Comparison of ENCODE assay signal across 1 cellular context in the genomic region with DNA sequence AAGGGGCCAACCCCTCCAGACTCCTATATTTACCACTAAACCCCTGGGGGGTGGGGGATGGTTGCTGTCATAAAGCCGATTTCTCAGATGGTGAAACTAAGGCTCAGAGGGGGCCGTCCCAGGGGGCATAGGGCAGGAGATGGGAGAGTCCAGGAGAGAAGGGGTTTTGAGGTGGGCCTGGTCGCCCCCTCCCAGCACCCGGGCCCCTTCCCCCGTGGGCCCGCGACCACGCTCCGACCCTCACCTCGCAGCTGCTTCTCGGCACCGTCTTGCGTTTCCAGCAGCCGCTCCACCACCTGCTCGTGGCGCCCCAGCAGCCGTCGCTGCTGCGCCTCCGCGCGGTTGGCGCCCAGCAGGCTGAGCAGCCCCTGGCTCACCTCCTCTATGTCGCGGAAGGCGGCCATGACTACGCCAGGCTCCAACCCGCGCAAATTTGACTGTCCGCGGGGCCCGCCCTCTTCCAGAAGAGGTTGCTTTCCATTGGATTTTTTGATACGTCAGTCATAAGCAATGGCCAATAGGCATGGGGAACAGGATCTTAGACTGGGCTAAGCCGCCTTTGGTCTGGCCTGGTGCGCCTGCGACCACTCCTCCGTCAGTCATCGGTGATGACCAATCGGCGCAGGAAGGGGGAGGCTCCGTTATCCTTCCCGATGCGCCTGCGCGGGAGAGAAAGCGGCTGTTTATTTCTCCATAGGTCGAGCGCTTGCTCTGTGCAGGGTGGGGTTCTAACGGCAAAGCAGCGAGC.
TF ChIP-seq lines count a peak whose summit lies in the region.

A gene with protein sequence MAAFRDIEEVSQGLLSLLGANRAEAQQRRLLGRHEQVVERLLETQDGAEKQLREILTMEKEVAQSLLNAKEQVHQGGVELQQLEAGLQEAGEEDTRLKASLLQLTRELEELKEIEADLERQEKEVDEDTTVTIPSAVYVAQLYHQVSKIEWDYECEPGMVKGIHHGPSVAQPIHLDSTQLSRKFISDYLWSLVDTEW (minus strand): TSS at position 410 of the 748 bp plus-strand sequence. CDS start 6 bp downstream, at position 404.

TF ChIP-seq in HepG2, 621 proteins besides CTCF, POLR2A, EP300 and RAD21 (continued from another document and continues in another):
- peak; percentile 67; the same call in 1 of the 2 replicates for TF ChIP-seq RXRA (CRISPR knock-in tag; IDR thresholded peaks at IDR 0.05)
- TF ChIP-seq, protein P1, sequence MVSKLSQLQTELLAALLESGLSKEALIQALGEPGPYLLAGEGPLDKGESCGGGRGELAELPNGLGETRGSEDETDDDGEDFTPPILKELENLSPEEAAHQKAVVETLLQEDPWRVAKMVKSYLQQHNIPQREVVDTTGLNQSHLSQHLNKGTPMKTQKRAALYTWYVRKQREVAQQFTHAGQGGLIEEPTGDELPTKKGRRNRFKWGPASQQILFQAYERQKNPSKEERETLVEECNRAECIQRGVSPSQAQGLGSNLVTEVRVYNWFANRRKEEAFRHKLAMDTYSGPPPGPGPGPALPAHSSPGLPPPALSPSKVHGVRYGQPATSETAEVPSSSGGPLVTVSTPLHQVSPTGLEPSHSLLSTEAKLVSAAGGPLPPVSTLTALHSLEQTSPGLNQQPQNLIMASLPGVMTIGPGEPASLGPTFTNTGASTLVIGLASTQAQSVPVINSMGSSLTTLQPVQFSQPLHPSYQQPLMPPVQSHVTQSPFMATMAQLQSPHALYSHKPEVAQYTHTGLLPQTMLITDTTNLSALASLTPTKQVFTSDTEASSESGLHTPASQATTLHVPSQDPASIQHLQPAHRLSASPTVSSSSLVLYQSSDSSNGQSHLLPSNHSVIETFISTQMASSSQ (IDR thresholded peaks at IDR 0.05; ENCODE audit: low read depth), result no peak
- TF ChIP-seq, protein P1 (CRISPR knock-in tag; IDR thresholded peaks at IDR 0.05; ENCODE audit: borderline replicate concordance), result no peak
- TF ChIP-seq, protein P2, sequence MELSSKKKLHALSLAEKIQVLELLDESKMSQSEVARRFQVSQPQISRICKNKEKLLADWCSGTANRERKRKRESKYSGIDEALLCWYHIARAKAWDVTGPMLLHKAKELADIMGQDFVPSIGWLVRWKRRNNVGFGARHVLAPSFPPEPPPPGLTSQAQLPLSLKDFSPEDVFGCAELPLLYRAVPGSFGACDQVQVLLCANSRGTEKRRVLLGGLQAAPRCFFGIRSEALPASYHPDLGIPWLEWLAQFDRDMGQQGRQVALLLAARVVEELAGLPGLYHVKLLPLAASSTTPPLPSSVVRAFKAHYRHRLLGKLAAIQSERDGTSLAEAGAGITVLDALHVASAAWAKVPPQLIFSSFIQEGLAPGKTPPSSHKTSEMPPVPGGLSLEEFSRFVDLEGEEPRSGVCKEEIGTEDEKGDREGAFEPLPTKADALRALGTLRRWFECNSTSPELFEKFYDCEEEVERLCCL (CRISPR knock-in tag; IDR thresholded peaks at IDR 0.05; ENCODE audit: borderline replicate concordance), result no peak
- 0 out of 2 replicates have a peak, but pooled peaks have one; percentile 27 for TF ChIP-seq ZNF367 (CRISPR knock-in tag; IDR thresholded peaks at IDR 0.05; ENCODE audit: borderline replicate concordance)
- peak; percentile 98; the same call in 2 of the 3 replicates for TF ChIP-seq MXI1 (IDR thresholded peaks at IDR 0.05; ENCODE audit: borderline replicate concordance, low read depth, low read length)
- TF ChIP-seq ZNF331 (CRISPR knock-in tag; IDR thresholded peaks at IDR 0.05), result peak; percentile 57
- TF ChIP-seq, protein P3, sequence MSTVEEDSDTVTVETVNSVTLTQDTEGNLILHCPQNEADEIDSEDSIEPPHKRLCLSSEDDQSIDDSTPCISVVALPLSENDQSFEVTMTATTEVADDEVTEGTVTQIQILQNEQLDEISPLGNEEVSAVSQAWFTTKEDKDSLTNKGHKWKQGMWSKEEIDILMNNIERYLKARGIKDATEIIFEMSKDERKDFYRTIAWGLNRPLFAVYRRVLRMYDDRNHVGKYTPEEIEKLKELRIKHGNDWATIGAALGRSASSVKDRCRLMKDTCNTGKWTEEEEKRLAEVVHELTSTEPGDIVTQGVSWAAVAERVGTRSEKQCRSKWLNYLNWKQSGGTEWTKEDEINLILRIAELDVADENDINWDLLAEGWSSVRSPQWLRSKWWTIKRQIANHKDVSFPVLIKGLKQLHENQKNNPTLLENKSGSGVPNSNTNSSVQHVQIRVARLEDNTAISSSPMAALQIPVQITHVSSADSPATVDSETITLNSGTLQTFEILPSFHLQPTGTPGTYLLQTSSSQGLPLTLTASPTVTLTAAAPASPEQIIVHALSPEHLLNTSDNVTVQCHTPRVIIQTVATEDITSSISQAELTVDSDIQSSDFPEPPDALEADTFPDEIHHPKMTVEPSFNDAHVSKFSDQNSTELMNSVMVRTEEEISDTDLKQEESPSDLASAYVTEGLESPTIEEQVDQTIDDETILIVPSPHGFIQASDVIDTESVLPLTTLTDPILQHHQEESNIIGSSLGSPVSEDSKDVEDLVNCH (CRISPR knock-in tag; IDR thresholded peaks at IDR 0.05), result no peak
- TF ChIP-seq ZNF263 (CRISPR knock-in tag; IDR thresholded peaks at IDR 0.05), result no peak
- no peak for TF ChIP-seq ATRX (CRISPR knock-in tag; IDR thresholded peaks at IDR 0.05; ENCODE audit: borderline replicate concordance)
- TF ChIP-seq ZSCAN20 (CRISPR knock-in tag; IDR thresholded peaks at IDR 0.05; ENCODE audit: borderline replicate concordance), result no peak
- TF ChIP-seq, protein P4, sequence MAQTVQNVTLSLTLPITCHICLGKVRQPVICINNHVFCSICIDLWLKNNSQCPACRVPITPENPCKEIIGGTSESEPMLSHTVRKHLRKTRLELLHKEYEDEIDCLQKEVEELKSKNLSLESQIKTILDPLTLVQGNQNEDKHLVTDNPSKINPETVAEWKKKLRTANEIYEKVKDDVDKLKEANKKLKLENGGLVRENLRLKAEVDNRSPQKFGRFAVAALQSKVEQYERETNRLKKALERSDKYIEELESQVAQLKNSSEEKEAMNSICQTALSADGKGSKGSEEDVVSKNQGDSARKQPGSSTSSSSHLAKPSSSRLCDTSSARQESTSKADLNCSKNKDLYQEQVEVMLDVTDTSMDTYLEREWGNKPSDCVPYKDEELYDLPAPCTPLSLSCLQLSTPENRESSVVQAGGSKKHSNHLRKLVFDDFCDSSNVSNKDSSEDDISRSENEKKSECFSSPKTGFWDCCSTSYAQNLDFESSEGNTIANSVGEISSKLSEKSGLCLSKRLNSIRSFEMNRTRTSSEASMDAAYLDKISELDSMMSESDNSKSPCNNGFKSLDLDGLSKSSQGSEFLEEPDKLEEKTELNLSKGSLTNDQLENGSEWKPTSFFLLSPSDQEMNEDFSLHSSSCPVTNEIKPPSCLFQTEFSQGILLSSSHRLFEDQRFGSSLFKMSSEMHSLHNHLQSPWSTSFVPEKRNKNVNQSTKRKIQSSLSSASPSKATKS (CRISPR knock-in tag; IDR thresholded peaks at IDR 0.05), result no peak
- TF ChIP-seq, protein P5, sequence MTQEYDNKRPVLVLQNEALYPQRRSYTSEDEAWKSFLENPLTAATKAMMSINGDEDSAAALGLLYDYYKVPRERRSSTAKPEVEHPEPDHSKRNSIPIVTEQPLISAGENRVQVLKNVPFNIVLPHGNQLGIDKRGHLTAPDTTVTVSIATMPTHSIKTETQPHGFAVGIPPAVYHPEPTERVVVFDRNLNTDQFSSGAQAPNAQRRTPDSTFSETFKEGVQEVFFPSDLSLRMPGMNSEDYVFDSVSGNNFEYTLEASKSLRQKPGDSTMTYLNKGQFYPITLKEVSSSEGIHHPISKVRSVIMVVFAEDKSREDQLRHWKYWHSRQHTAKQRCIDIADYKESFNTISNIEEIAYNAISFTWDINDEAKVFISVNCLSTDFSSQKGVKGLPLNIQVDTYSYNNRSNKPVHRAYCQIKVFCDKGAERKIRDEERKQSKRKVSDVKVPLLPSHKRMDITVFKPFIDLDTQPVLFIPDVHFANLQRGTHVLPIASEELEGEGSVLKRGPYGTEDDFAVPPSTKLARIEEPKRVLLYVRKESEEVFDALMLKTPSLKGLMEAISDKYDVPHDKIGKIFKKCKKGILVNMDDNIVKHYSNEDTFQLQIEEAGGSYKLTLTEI (CRISPR knock-in tag; conservative IDR thresholded peaks at IDR 0.05), result no peak
- TF ChIP-seq NFATC3 (CRISPR knock-in tag; IDR thresholded peaks at IDR 0.05), result no peak
- TF ChIP-seq EHMT2 (IDR thresholded peaks at IDR 0.05; ENCODE audit: borderline replicate concordance, low read depth, low read length), result no peak
- TF ChIP-seq KDM2A (CRISPR knock-in tag; IDR thresholded peaks at IDR 0.05; ENCODE audit: borderline replicate concordance, low read depth), result peak; percentile 77; the same call in 1 of the 2 replicates
- TF ChIP-seq, protein P6, sequence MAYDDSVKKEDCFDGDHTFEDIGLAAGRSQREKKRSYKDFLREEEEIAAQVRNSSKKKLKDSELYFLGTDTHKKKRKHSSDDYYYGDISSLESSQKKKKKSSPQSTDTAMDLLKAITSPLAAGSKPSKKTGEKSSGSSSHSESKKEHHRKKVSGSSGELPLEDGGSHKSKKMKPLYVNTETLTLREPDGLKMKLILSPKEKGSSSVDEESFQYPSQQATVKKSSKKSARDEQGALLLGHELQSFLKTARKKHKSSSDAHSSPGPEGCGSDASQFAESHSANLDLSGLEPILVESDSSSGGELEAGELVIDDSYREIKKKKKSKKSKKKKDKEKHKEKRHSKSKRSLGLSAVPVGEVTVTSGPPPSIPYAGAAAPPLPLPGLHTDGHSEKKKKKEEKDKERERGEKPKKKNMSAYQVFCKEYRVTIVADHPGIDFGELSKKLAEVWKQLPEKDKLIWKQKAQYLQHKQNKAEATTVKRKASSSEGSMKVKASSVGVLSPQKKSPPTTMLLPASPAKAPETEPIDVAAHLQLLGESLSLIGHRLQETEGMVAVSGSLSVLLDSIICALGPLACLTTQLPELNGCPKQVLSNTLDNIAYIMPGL (CRISPR knock-in tag; IDR thresholded peaks at IDR 0.05; ENCODE audit: borderline replicate concordance in 1 of 2, low read depth in 1 of 2), result peak in 1 of 2 experiments; percentile 60; a peak in 2 of 4 replicates
- no peak for TF ChIP-seq ARNT (IDR thresholded peaks at IDR 0.05)
- no peak for TF ChIP-seq SSRP1 (CRISPR knock-in tag; IDR thresholded peaks at IDR 0.05)
- TF ChIP-seq ZNF607 (CRISPR knock-in tag; IDR thresholded peaks at IDR 0.05; ENCODE audit: borderline replicate concordance), result no peak
- TF ChIP-seq, protein P7, sequence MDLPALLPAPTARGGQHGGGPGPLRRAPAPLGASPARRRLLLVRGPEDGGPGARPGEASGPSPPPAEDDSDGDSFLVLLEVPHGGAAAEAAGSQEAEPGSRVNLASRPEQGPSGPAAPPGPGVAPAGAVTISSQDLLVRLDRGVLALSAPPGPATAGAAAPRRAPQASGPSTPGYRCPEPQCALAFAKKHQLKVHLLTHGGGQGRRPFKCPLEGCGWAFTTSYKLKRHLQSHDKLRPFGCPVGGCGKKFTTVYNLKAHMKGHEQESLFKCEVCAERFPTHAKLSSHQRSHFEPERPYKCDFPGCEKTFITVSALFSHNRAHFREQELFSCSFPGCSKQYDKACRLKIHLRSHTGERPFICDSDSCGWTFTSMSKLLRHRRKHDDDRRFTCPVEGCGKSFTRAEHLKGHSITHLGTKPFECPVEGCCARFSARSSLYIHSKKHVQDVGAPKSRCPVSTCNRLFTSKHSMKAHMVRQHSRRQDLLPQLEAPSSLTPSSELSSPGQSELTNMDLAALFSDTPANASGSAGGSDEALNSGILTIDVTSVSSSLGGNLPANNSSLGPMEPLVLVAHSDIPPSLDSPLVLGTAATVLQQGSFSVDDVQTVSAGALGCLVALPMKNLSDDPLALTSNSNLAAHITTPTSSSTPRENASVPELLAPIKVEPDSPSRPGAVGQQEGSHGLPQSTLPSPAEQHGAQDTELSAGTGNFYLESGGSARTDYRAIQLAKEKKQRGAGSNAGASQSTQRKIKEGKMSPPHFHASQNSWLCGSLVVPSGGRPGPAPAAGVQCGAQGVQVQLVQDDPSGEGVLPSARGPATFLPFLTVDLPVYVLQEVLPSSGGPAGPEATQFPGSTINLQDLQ (CRISPR knock-in tag; IDR thresholded peaks at IDR 0.05), result no peak
- peak; percentile 94 for TF ChIP-seq ATF7-NPFF (CRISPR knock-in tag; IDR thresholded peaks at IDR 0.05; ENCODE audit: low read depth)
- no peak; the same call in 1 of the 2 replicates for TF ChIP-seq HDAC2 (CRISPR knock-in tag; IDR thresholded peaks at IDR 0.05)
- TF ChIP-seq, protein P8, sequence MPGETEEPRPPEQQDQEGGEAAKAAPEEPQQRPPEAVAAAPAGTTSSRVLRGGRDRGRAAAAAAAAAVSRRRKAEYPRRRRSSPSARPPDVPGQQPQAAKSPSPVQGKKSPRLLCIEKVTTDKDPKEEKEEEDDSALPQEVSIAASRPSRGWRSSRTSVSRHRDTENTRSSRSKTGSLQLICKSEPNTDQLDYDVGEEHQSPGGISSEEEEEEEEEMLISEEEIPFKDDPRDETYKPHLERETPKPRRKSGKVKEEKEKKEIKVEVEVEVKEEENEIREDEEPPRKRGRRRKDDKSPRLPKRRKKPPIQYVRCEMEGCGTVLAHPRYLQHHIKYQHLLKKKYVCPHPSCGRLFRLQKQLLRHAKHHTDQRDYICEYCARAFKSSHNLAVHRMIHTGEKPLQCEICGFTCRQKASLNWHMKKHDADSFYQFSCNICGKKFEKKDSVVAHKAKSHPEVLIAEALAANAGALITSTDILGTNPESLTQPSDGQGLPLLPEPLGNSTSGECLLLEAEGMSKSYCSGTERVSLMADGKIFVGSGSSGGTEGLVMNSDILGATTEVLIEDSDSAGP (CRISPR knock-in tag; IDR thresholded peaks at IDR 0.05; ENCODE audit: borderline replicate concordance), result peak; percentile 80
- no peak for TF ChIP-seq ZNF567 (CRISPR knock-in tag; IDR thresholded peaks at IDR 0.05; ENCODE audit: borderline replicate concordance)
